10 cellular contexts compared by ENCODE assay signal in the genomic region with DNA sequence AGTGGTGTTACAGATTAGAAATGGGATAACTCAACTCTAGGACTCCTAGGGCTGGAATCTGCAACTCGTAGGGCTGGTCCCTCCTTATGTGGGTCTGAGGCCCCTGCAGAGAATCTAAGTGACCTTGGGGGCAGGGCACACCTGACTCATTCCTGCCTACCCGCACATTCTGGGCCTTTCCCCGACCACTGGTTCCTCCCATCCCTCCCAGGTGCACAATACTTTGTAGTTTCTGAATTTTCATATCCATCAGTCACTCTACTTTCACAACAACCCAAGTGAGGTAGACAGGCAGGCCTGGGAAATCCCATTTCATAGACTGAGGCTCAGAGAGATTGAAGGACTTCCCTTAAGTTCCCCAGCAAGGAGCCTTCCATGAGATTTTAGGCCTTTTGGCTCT. TPM values are rescaled to one million over a fixed set of nuclear protein-coding genes. Genes with fewer than 3 reads are reported as not detected.
A peak's percentile ranks its signal among the peaks of the same experiment; 100 is the strongest.
DNase-seq lines count a peak whose midpoint lies in the region; ATAC-seq lines count a peak whose summit lies in the region.
"Had no signal": no experiment of that assay in that cellular context is flagged by ENCODE, and none has a peak within 500 bp of the region (broad histone marks: within the 10 kb centered on the region; RNA-seq: fewer than 3 reads in every experiment).

No MANE protein-coding gene starts in this region.

- peak; percentile 60 for ATAC-seq in HG02840 (IDR thresholded peaks at IDR 0.05; ENCODE audit: low FRiP score, unreplicated experiment)
- ATAC-seq in activated T-helper 17 cell treated with anti-CD3 and anti-CD28 coated beads, Interleukin-2, amount 50 U/mL, for 72 hours (replicated peaks): peak; percentile 76

- peak overlapping the region; percentile 73 for H3K4me3 Mint-ChIP-seq in activated T-helper 17 cell treated with anti-CD3 and anti-CD28 coated beads, Interleukin-2, amount 50 U/mL, for 72 hours

- H3K9me3 Mint-ChIP-seq in activated T-helper 17 cell treated with anti-CD3 and anti-CD28 coated beads, Interleukin-2, amount 50 U/mL, for 72 hours: no peaks in the 10 kb centered on the region

- DNase-seq in stimulated activated CD4-positive, alpha-beta T cell treated with anti-CD3 and anti-CD28 coated beads, Interleukin-4, amount 100 ng/mL, for 1 hour: peak; percentile 27
- DNase-seq in stimulated activated CD4-positive, alpha-beta T cell treated with anti-CD3 and anti-CD28 coated beads, Interleukin-4, amount 100 ng/mL, for 4 hours: no peak
- DNase-seq in SIG-M5 treated with dmso at 0.1 percent for 504 hours (lab: John Stamatoyannopoulos, UW; ENCODE audit: unreplicated experiment): no peak
- DNase-seq in dedifferentiated amniotic fluid mesenchymal stem cell (ENCODE audit: extremely low spot score): no peak
- DNase-seq in posterior vena cava (ENCODE audit: low spot score): no peak
- DNase-seq in NOMO-1 (lab: John Stamatoyannopoulos, UW; ENCODE audit: unreplicated experiment in 2 of 2): no peak
- DNase-seq: brain microvascular endothelial cell, psoas muscle had no signal

- H3K27ac Mint-ChIP-seq in activated T-helper 17 cell treated with anti-CD3 and anti-CD28 coated beads, Interleukin-2, amount 50 U/mL, for 72 hours: no peak overlapping the region

- H3K36me3 Mint-ChIP-seq in activated T-helper 17 cell treated with anti-CD3 and anti-CD28 coated beads, Interleukin-2, amount 50 U/mL, for 72 hours (ENCODE audit: low read depth): no peaks in the 10 kb centered on the region

- H3K4me1 Mint-ChIP-seq in activated T-helper 17 cell treated with anti-CD3 and anti-CD28 coated beads, Interleukin-2, amount 50 U/mL, for 72 hours: peaks cover 1% of the 10 kb centered on the region

- intact Hi-C loops in posterior vena cava (cut with DNase I): no loop called here

- H3K27me3 Mint-ChIP-seq in activated T-helper 17 cell treated with anti-CD3 and anti-CD28 coated beads, Interleukin-2, amount 50 U/mL, for 72 hours: peaks cover 31% of the 10 kb centered on the region

RNA-seq across cellular contexts. Expression of gene CYB5R2, which starts 1.5 kb away (rescaled TPM):
- total RNA-seq in activated T-helper 17 cell treated with anti-CD3 and anti-CD28 coated beads, Interleukin-2, amount 50 U/mL, for 72 hours: 1 to 10 TPM; 1.5 to 3.1 TPM
- 1 to 10 TPM; 5.0 to 6.0 TPM for total RNA-seq in posterior vena cava

RNA-seq across cellular contexts. Expression of gene OVCH2, which starts 34.5 kb away (rescaled TPM):
- total RNA-seq in activated T-helper 17 cell treated with anti-CD3 and anti-CD28 coated beads, Interleukin-2, amount 50 U/mL, for 72 hours: not detected
- not detected for total RNA-seq in posterior vena cava
- total RNA-seq: psoas muscle had no signal
